21 cellular contexts compared by ENCODE assay signal in genomic region chr11:58742981-58743880, GRCh38. TPM values are rescaled to one million over a fixed set of nuclear protein-coding genes. Genes with fewer than 3 reads are reported as not detected.
DNase-seq lines count a peak whose midpoint lies in the region; ATAC-seq, FAIRE-seq and TF ChIP-seq lines count a peak whose summit lies in the region.
"Had no signal": no experiment of that assay in that cellular context is flagged by ENCODE, and none has a peak within 500 bp of the region (broad histone marks: within the 10 kb centered on the region; RNA-seq: fewer than 3 reads in every experiment).

No MANE protein-coding gene starts in this region.

- no peak for ATAC-seq in GM18870 (IDR thresholded peaks at IDR 0.05; ENCODE audit: unreplicated experiment)
- ATAC-seq: gastrocnemius medialis, pancreas had no signal

- no peaks in the 10 kb centered on the region for H3K4me1 ChIP-seq in DOHH2 (ENCODE audit: control insufficient read depth, low read length)
- H3K4me1 ChIP-seq in PC-9 (replicated peaks; ENCODE audit: insufficient read depth) = no peaks in the 10 kb centered on the region
- H3K4me1 ChIP-seq: gastrocnemius medialis, pancreas, spleen, transverse colon had no signal

- FAIRE-seq in frontal cortex (lab: Jason Lieb, UNC) = peak; percentile 51
- FAIRE-seq: pancreas had no signal

- POLR2A ChIA-PET in PC-9 (lab: Charles Lee; ENCODE audit: unreplicated experiment) = no interaction called here

- in situ Hi-C loops in GM13977 (cut with MboI; ENCODE audit: low pct_unique_long_range_greater_than_20kb, low sequenced_read_pairs, unreplicated experiment) = no loop called here

- no peaks in the 10 kb centered on the region for H3K79me2 ChIP-seq in DOHH2 (ENCODE audit: control insufficient read depth, low read length)
- H3K79me2 ChIP-seq in PC-9 (ENCODE audit: low read depth) = no peaks in the 10 kb centered on the region

- BruUV-seq in PC-9 (replicated peaks; lab: Mats Ljungman, UMichigan) = no TSS peak

- no peak for DNase-seq in GM13977 (ENCODE audit: low spot score)
- DNase-seq in PC-9 = no peak
- DNase-seq in frontal cortex (ENCODE audit: low spot score in 2 of 2) = no peak
- no peak for DNase-seq in posterior vena cava (ENCODE audit: low spot score)
- no peak for DNase-seq in NCI-H526 treated with DMSO at 0.1 percent for 48 hours (lab: John Stamatoyannopoulos, UW)
- no peak for DNase-seq in ureter (ENCODE audit: low spot score)
- DNase-seq: activated CD4-positive, CD25-positive, alpha-beta regulatory T cell treated with anti-CD3 and anti-CD28 coated beads, Interleukin-2, amount 50 U/mL, for 72 hours; activated gamma-delta T cell treated with Interleukin-2 at 50 U/mL for 16 hours; C1 segment of cervical spinal cord; cerebellar nuclear complex; gastrocnemius medialis; NCI-H1092 treated with DMSO at 0.1 percent for 48 hours; NCI-H2171 treated with DMSO at 0.1 percent for 48 hours; NK-92 treated with Interleukin-12 subunit alpha and Interleukin-12 subunit beta, amount 100 ng/mL, for 24 hours; pancreas; spleen; stimulated activated naive CD4-positive, alpha-beta T cell treated with Interleukin-2 at 50 U/mL for 16 hours; transverse colon had no signal

- intact Hi-C loops in PC-9 (cut with micrococcal nuclease; ENCODE audit: unreplicated experiment) (no loop called here), posterior vena cava (cut with DNase I) (no loop called here)

- no peaks in the 10 kb centered on the region for H3K9me2 ChIP-seq in DOHH2 (replicated peaks; ENCODE audit: control insufficient read depth, low read length)
- peaks cover 4% of the 10 kb centered on the region; the same call in 1 of the 2 replicates for H3K9me2 ChIP-seq in PC-9 (ENCODE audit: insufficient read depth)

- H3F3A ChIP-seq in DOHH2 (ENCODE audit: control insufficient read depth, insufficient read depth) (no peaks in the 10 kb centered on the region), PC-9 (ENCODE audit: insufficient read depth, low read depth) (no peaks in the 10 kb centered on the region)

- TF ChIP-seq CTCF in DOHH2 (IDR thresholded peaks at IDR 0.05; ENCODE audit: low read depth, low read length, poor library complexity, severe bottlenecking) (peak; percentile 49), GM13977 (IDR thresholded peaks at IDR 0.05; ENCODE audit: extremely low read depth, insufficient read depth, missing control alignments) (peak; percentile 12), PC-9 (conservative IDR thresholded peaks at IDR 0.05) (peak; percentile 45; the same call in 1 of the 2 replicates)

- H3K36me3 ChIP-seq in DOHH2 (ENCODE audit: control insufficient read depth, low read length) (no peaks in the 10 kb centered on the region), PC-9 (ENCODE audit: low read depth) (no peaks in the 10 kb centered on the region)
- H3K36me3 ChIP-seq: gastrocnemius medialis, pancreas, spleen, transverse colon had no signal

- H3K9me3 ChIP-seq in DOHH2 (ENCODE audit: control insufficient read depth, insufficient read depth, low read length) (peaks cover 8% of the 10 kb centered on the region; the same call in 1 of the 2 replicates), PC-9 (ENCODE audit: insufficient read depth, low read depth) (0 out of 2 replicates have a peak, but pooled peaks cover 3% of the 10 kb centered on the region)
- H3K9me3 ChIP-seq: gastrocnemius medialis, pancreas had no signal

- H4K20me1 ChIP-seq in DOHH2 (ENCODE audit: control insufficient read depth, insufficient read depth, low read depth, low read length) (no peaks in the 10 kb centered on the region), PC-9 (ENCODE audit: insufficient read depth) (no peaks in the 10 kb centered on the region; the same call in 1 of the 2 replicates)

- H2AFZ ChIP-seq in PC-9 = no peak overlapping the region

- H3K4me3 ChIP-seq in DOHH2 (ENCODE audit: low read length) = no peak overlapping the region
- H3K4me3 ChIP-seq in PC-9 = no peak overlapping the region
- H3K4me3 ChIP-seq: gastrocnemius medialis, pancreas, spleen, transverse colon had no signal

- H3K27ac ChIP-seq in DOHH2 (ENCODE audit: low read depth, low read length) (no peak overlapping the region), PC-9 (no peak overlapping the region)
- H3K27ac ChIP-seq: gastrocnemius medialis, pancreas, spleen, transverse colon had no signal

- no peaks in the 10 kb centered on the region for H3K27me3 ChIP-seq in DOHH2 (ENCODE audit: control insufficient read depth, low read length)
- no peaks in the 10 kb centered on the region for H3K27me3 ChIP-seq in PC-9 (ENCODE audit: insufficient read depth, low read depth)
- H3K27me3 ChIP-seq: gastrocnemius medialis, pancreas, transverse colon had no signal

- no peak overlapping the region for H3K4me2 ChIP-seq in DOHH2 (ENCODE audit: low read length)
- no peak overlapping the region for H3K4me2 ChIP-seq in PC-9

- CTCF ChIA-PET in PC-9 (lab: Charles Lee) = no interaction called here

RNA-seq across cellular contexts. Expression of gene GLYAT, which starts 11.5 kb away (rescaled TPM):
- not detected in 2 replicates for total RNA-seq in PC-9 (2021)
- total RNA-seq in frontal cortex = not detected
- total RNA-seq in posterior vena cava = not detected
- not detected for total RNA-seq in ureter
- total RNA-seq: Daoy, spleen, transverse colon had no signal
